8 cellular contexts compared by ENCODE assay signal in genomic region chr14:24296341-24297157, GRCh38. TPM values are rescaled to one million over a fixed set of nuclear protein-coding genes. Genes with fewer than 3 reads are reported as not detected.
DNase-seq lines count a peak whose midpoint lies in the region; ATAC-seq lines count a peak whose summit lies in the region.

No MANE protein-coding gene starts in this region.

- DNase-seq in DMS79 (lab: John Stamatoyannopoulos, UW) (peak; percentile 55), LHCN-M2 (ENCODE audit: low read depth) (peak; percentile 91), SK-N-DZ (ENCODE audit: low spot score) (peak; percentile 67), head of caudate nucleus (peak; percentile 46 to 86 (median 69)), pulmonary artery endothelial cell (ENCODE audit: low read depth, low spot score) (peak; percentile 89)
- peak; percentile 71 to 75 for DNase-seq in activated naive CD4-positive, alpha-beta T cell treated with anti-CD3 and anti-CD28 coated beads, Interleukin-2, amount 50 U/mL, for 72 hours (ENCODE audit: low spot score in 2 of 2)

- no peaks in the 10 kb centered on the region for H3K9me3 Mint-ChIP-seq in activated naive CD4-positive, alpha-beta T cell treated with anti-CD3 and anti-CD28 coated beads, Interleukin-2, amount 50 U/mL, for 72 hours

- intact Hi-C loops in head of caudate nucleus (cut with DNase I): loop anchor here (5.0 kb wide), 1 partner anchor 54 kb away; the partner anchor contains the start of gene TINF2

- peaks cover 9 to 17% of the 10 kb centered on the region in 2 donors for H3K36me3 Mint-ChIP-seq in activated naive CD4-positive, alpha-beta T cell treated with anti-CD3 and anti-CD28 coated beads, Interleukin-2, amount 50 U/mL, for 72 hours

- H3K27ac Mint-ChIP-seq in activated naive CD4-positive, alpha-beta T cell treated with anti-CD3 and anti-CD28 coated beads, Interleukin-2, amount 50 U/mL, for 72 hours: peak overlapping the region; percentile 58 to 83

- ATAC-seq in GM21717 (IDR thresholded peaks at IDR 0.05; ENCODE audit: unreplicated experiment) (peak; percentile 27), HG03025 (IDR thresholded peaks at IDR 0.05; ENCODE audit: low FRiP score, unreplicated experiment) (no peak)
- peak; percentile 74 to 80 for ATAC-seq in activated naive CD4-positive, alpha-beta T cell treated with anti-CD3 and anti-CD28 coated beads, Interleukin-2, amount 50 U/mL, for 72 hours

RNA-seq across cellular contexts. Expression of gene DHRS1, which starts 3.0 kb away (rescaled TPM):
- total RNA-seq in LHCN-M2 (2014; rRNA removed) (14.4 and 16.1 TPM in 2 replicates), pulmonary artery endothelial cell (6.4 and 12.7 TPM in 2 replicates)
- polyA plus RNA-seq in LHCN-M2 (2012): 44.0 TPM
- 6.6 and 14.0 TPM in 2 replicates for polyA plus RNA-seq in SK-N-DZ (2014; cell fraction: cytosol; rRNA removed)
- polyA plus RNA-seq in SK-N-DZ (2014; cell fraction: nucleus; rRNA removed): 23.3 and 31.0 TPM in 2 replicates
- 10 to 100 TPM; 13.3 to 17.7 TPM for total RNA-seq in activated naive CD4-positive, alpha-beta T cell treated with anti-CD3 and anti-CD28 coated beads, Interleukin-2, amount 50 U/mL, for 72 hours

RNA-seq across cellular contexts. Expression of gene NOP9, which starts 3.1 kb away (rescaled TPM):
- 23.0 and 23.7 TPM in 2 replicates for total RNA-seq in LHCN-M2 (2014; rRNA removed)
- polyA plus RNA-seq in LHCN-M2 (2012): 17.7 TPM
- polyA plus RNA-seq in SK-N-DZ (2014; cell fraction: cytosol; rRNA removed): 17.9 and 21.3 TPM in 2 replicates
- polyA plus RNA-seq in SK-N-DZ (2014; cell fraction: nucleus; rRNA removed): 16.8 and 18.6 TPM in 2 replicates
- 10 to 100 TPM; 30.5 TPM for total RNA-seq in activated naive CD4-positive, alpha-beta T cell treated with anti-CD3 and anti-CD28 coated beads, Interleukin-2, amount 50 U/mL, for 72 hours
- 31.3 and 41.3 TPM in 2 replicates for total RNA-seq in pulmonary artery endothelial cell

RNA-seq across cellular contexts. Expression of gene CIDEB, which starts 11.2 kb away (rescaled TPM):
- 0.34 TPM in 1 of 2 replicates, not detected in the other for total RNA-seq in LHCN-M2 (2014; rRNA removed)
- polyA plus RNA-seq in LHCN-M2 (2012): 0.13 TPM
- polyA plus RNA-seq in SK-N-DZ (2014; cell fraction: cytosol; rRNA removed): not detected in 2 replicates
- polyA plus RNA-seq in SK-N-DZ (2014; cell fraction: nucleus; rRNA removed): 0.21 and 0.33 TPM in 2 replicates
- 10 to 100 TPM in 1 of 2 donors, 1 to 10 TPM in 1; 6.9 to 17.0 TPM for total RNA-seq in activated naive CD4-positive, alpha-beta T cell treated with anti-CD3 and anti-CD28 coated beads, Interleukin-2, amount 50 U/mL, for 72 hours
- total RNA-seq in pulmonary artery endothelial cell: 1.1 and 2.8 TPM in 2 replicates

RNA-seq across cellular contexts. Expression of gene LTB4R2, which starts 13.4 kb away (rescaled TPM):
- total RNA-seq in LHCN-M2 (2014; rRNA removed) (2.4 and 2.5 TPM in 2 replicates), pulmonary artery endothelial cell (3.6 and 4.2 TPM in 2 replicates)
- 1.2 TPM for polyA plus RNA-seq in LHCN-M2 (2012)
- 3.4 and 4.3 TPM in 2 replicates for polyA plus RNA-seq in SK-N-DZ (2014; cell fraction: cytosol; rRNA removed)
- polyA plus RNA-seq in SK-N-DZ (2014; cell fraction: nucleus; rRNA removed): 27.5 and 62.5 TPM in 2 replicates
- 10 to 100 TPM; 13.7 to 16.2 TPM for total RNA-seq in activated naive CD4-positive, alpha-beta T cell treated with anti-CD3 and anti-CD28 coated beads, Interleukin-2, amount 50 U/mL, for 72 hours

RNA-seq across cellular contexts. Expression of gene LTB4R, which starts 14.8 kb away (rescaled TPM):
- total RNA-seq in LHCN-M2 (2014; rRNA removed) (0.90 and 1.7 TPM in 2 replicates), pulmonary artery endothelial cell (1.9 and 2.6 TPM in 2 replicates)
- polyA plus RNA-seq in LHCN-M2 (2012): 0.74 TPM
- polyA plus RNA-seq in SK-N-DZ (2014; cell fraction: cytosol; rRNA removed): 3.2 and 6.4 TPM in 2 replicates
- polyA plus RNA-seq in SK-N-DZ (2014; cell fraction: nucleus; rRNA removed): 24.6 and 62.2 TPM in 2 replicates
- total RNA-seq in activated naive CD4-positive, alpha-beta T cell treated with anti-CD3 and anti-CD28 coated beads, Interleukin-2, amount 50 U/mL, for 72 hours: 10 to 100 TPM; 14.0 to 15.8 TPM
